28 cellular contexts compared by ENCODE assay signal in the genomic region with DNA sequence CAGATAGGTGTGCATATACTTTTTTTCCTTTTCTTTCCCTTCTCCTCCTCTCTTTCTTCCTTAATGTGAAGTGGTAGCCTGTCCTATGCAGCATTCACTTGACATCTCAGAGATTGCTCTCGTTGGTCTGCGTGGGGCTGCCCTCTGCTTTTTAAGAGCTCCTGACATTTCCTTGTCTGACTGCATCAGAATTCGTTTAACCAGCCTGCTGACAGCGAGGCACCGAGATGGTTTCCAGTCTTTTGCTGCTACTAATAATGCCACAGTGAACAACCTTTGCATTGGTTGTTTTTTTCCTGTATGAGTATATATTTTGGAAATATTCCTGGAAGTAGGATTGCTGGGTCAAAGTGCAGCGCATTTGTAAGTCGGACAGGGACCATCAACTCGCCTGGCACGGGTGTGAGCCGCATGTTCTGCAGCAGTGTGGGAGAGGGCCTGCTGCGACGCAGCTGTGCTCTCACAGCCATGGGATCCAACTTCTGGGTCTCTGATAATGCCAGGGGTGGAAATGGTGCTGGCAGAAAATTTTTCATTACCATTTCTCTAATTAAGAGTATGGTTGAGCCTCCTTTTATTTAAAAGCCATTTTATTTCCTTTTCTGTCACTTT.
DNase-seq lines count a peak whose midpoint lies in the region; ATAC-seq, FAIRE-seq and TF ChIP-seq lines count a peak whose summit lies in the region.
"Had no signal": no experiment of that assay in that cellular context is flagged by ENCODE, and none has a peak within 500 bp of the region (broad histone marks: within the 10 kb centered on the region; RNA-seq: fewer than 3 reads in every experiment).

No MANE protein-coding gene starts in this region.

- H3K9ac ChIP-seq in OCI-LY1 (ENCODE audit: low read length), result no peak overlapping the region
- H3K9ac ChIP-seq: BLaER1 treated with 17β-estradiol and CSF1 and Interleukin-3, amounts not matched to agents 10 nM and 100 nM; GM23248 had no signal

- intact Hi-C loops in left ventricle myocardium inferior (cut with micrococcal nuclease) (no loop called here), pancreas (cut with DNase I) (no loop called here)

- H3K36me3 ChIP-seq in cardiac muscle cell, result no peaks in the 10 kb centered on the region
- H3K36me3 ChIP-seq in left ventricle myocardium inferior, result peaks cover 32% of the 10 kb centered on the region
- H3K36me3 ChIP-seq in OCI-LY1 (ENCODE audit: insufficient read depth, low read length), result peaks cover 81% of the 10 kb centered on the region
- no peaks in the 10 kb centered on the region for H3K36me3 ChIP-seq in pancreas
- H3K36me3 ChIP-seq: BE2C had no signal

- H2AFZ ChIP-seq in OCI-LY1 (ENCODE audit: low read length), result no peak overlapping the region
- H2AFZ ChIP-seq: GM23248 had no signal

- H3K36me3 Mint-ChIP-seq in chondrocyte (ENCODE audit: low read depth), result peaks cover 9% of the 10 kb centered on the region

- DNase-seq in cardiac muscle cell (ENCODE audit: low read depth in 1 of 2, low spot score in 1 of 2), result peak in 1 of 2 donors; percentile 23
- no peak for DNase-seq in left ventricle myocardium inferior
- DNase-seq in chondrocyte (ENCODE audit: low spot score), result peak; percentile 34
- DNase-seq in pancreas, result peak; percentile 20 to 75 (median 63)
- no peak for DNase-seq in NCI-H345 treated with DMSO at 0.1 percent for 48 hours (lab: John Stamatoyannopoulos, UW; ENCODE audit: unreplicated experiment)
- DNase-seq in SKM-1 treated with dmso at 0.1 percent for 144 hours (lab: John Stamatoyannopoulos, UW; ENCODE audit: unreplicated experiment), result no peak
- no peak for DNase-seq in SK-N-DZ (ENCODE audit: low spot score)
- DNase-seq: 8988T; ACHN; AML-193; BE2C; CD4-positive, alpha-beta T cell; CD8-positive, alpha-beta memory T cell; DMS 273 treated with DMSO at 0.1 percent for 48 hours; DMS79; EL; GDM1; GM23248; H7; HCEC 1CT had no signal

- H3K27me3 Mint-ChIP-seq in chondrocyte (ENCODE audit: low read depth), result no peaks in the 10 kb centered on the region
- H3K27me3 Mint-ChIP-seq: CD4-positive, alpha-beta T cell; CD8-positive, alpha-beta memory T cell had no signal

- no peak overlapping the region for H3K4me2 ChIP-seq in OCI-LY1 (ENCODE audit: low read length)
- H3K4me2 ChIP-seq: A549; BLaER1 treated with 17β-estradiol and CSF1 and Interleukin-3, amounts not matched to agents 10 nM and 100 nM had no signal

- no peaks in the 10 kb centered on the region for H3K4me1 Mint-ChIP-seq in chondrocyte (ENCODE audit: low read depth)

- H3K9me3 Mint-ChIP-seq in chondrocyte (ENCODE audit: low read depth), result peaks cover 6% of the 10 kb centered on the region
- H3K9me3 Mint-ChIP-seq: CD4-positive, alpha-beta T cell; CD8-positive, alpha-beta memory T cell had no signal

- ATAC-seq in pancreas, result peak; percentile 61 to 87 (median 80)
- ATAC-seq: A549, GM12878 had no signal

- no peaks in the 10 kb centered on the region for H3K9me2 ChIP-seq in OCI-LY1 (ENCODE audit: low read depth, low read length)

- no peaks in the 10 kb centered on the region for H4K20me1 ChIP-seq in OCI-LY1 (ENCODE audit: insufficient read depth, low read length)

- WGBS in pancreas, 2 donors, result 44% methylated on average over 12 of the region's 12 CpGs

- no peaks in the 10 kb centered on the region for H3K27me3 ChIP-seq in cardiac muscle cell
- no peaks in the 10 kb centered on the region for H3K27me3 ChIP-seq in left ventricle myocardium inferior (ENCODE audit: low read depth)
- no peaks in the 10 kb centered on the region for H3K27me3 ChIP-seq in OCI-LY1 (ENCODE audit: insufficient read depth, low read length)
- H3K27me3 ChIP-seq in pancreas, result no peaks in the 10 kb centered on the region
- H3K27me3 ChIP-seq: BE2C; BLaER1 treated with 17β-estradiol and CSF1 and Interleukin-3, amounts not matched to agents 10 nM and 100 nM had no signal

- H3K27ac Mint-ChIP-seq in chondrocyte (ENCODE audit: unreplicated experiment), result no peak overlapping the region
- H3K27ac Mint-ChIP-seq: CD4-positive, alpha-beta T cell had no signal

- no peak overlapping the region for H3K4me3 Mint-ChIP-seq in chondrocyte (ENCODE audit: unreplicated experiment)
- H3K4me3 Mint-ChIP-seq: CD14-positive monocyte; CD4-positive, alpha-beta T cell; CD8-positive, alpha-beta memory T cell had no signal

- no peak for FAIRE-seq in pancreas (lab: Jason Lieb, UNC)
- FAIRE-seq: A549, D721Med, GM12878, GM19239, H1 had no signal

- H3K4me3 ChIP-seq in cardiac muscle cell, result no peak overlapping the region
- no peak overlapping the region for H3K4me3 ChIP-seq in left ventricle myocardium inferior
- H3K4me3 ChIP-seq in OCI-LY1 (ENCODE audit: low read depth, low read length, poor library complexity, severe bottlenecking), result no peak overlapping the region
- H3K4me3 ChIP-seq in pancreas, result no peak overlapping the region
- H3K4me3 ChIP-seq: A549; BLaER1 treated with 17β-estradiol and CSF1 and Interleukin-3, amounts not matched to agents 10 nM and 100 nM; GM12878; GM23248 had no signal

- no peaks in the 10 kb centered on the region for H3K9me3 ChIP-seq in cardiac muscle cell (ENCODE audit: low read depth)
- H3K9me3 ChIP-seq in left ventricle myocardium inferior (replicated peaks), result peaks cover 7% of the 10 kb centered on the region
- peaks cover 5% of the 10 kb centered on the region for H3K9me3 ChIP-seq in OCI-LY1 (ENCODE audit: low read length)
- H3K9me3 ChIP-seq in pancreas, result no peaks in the 10 kb centered on the region
- H3K9me3 ChIP-seq: A549, BE2C had no signal

- peak overlapping the region; percentile 55 for H3K27ac ChIP-seq in cardiac muscle cell
- H3K27ac ChIP-seq in left ventricle myocardium inferior (replicated peaks), result no peak overlapping the region
- H3K27ac ChIP-seq in OCI-LY1 (ENCODE audit: low read depth, low read length, poor library complexity, severe bottlenecking), result peak overlapping the region; percentile 80
- no peak overlapping the region for H3K27ac ChIP-seq in pancreas
- H3K27ac ChIP-seq: A549; BLaER1 treated with 17β-estradiol and CSF1 and Interleukin-3, amounts not matched to agents 10 nM and 100 nM; GM23248 had no signal

- H3F3A ChIP-seq in OCI-LY1 (ENCODE audit: insufficient read depth, low read length), result no peaks in the 10 kb centered on the region

- H3K4me1 ChIP-seq in cardiac muscle cell (ENCODE audit: low read depth), result peaks cover 6% of the 10 kb centered on the region
- H3K4me1 ChIP-seq in left ventricle myocardium inferior, result peaks cover 8% of the 10 kb centered on the region
- H3K4me1 ChIP-seq in OCI-LY1 (ENCODE audit: insufficient read depth, low read length, severe bottlenecking), result peaks cover 33% of the 10 kb centered on the region
- H3K4me1 ChIP-seq in pancreas, result peaks cover 9% of the 10 kb centered on the region in 3 donors
- H3K4me1 ChIP-seq: A549, BE2C had no signal

- no peak for TF ChIP-seq CTCF in cardiac muscle cell (IDR thresholded peaks at IDR 0.05; ENCODE audit: low read depth, low read length)
- no peak for TF ChIP-seq CTCF in left ventricle myocardium inferior (IDR thresholded peaks at IDR 0.05; ENCODE audit: borderline replicate concordance)
- TF ChIP-seq CTCF in OCI-LY1 (IDR thresholded peaks at IDR 0.05; ENCODE audit: low read length), result no peak
- no peak for TF ChIP-seq CTCF in chondrocyte (IDR thresholded peaks at IDR 0.05)
- no peak for TF ChIP-seq CTCF in pancreas (IDR thresholded peaks at IDR 0.05)

- H3K79me2 ChIP-seq in OCI-LY1 (ENCODE audit: insufficient read depth, low read length), result 0 out of 2 replicates have a peak, but pooled peaks cover 2% of the 10 kb centered on the region

Comparison
In these comparisons a context has a peak if more than half of its experiments do, and no peak if none do; other contexts are left out.
1. H3K27ac ChIP-seq: peak in cardiac muscle cell (single experiment) and OCI-LY1 (single experiment); none in left ventricle myocardium inferior (single experiment) and pancreas (0 of 4).
2. DNase-seq: peak in chondrocyte (single experiment) and pancreas (6 of 6); none in left ventricle myocardium inferior (single experiment), NCI-H345 treated with DMSO at 0.1 percent for 48 hours (single experiment), SKM-1 treated with dmso at 0.1 percent for 144 hours (single experiment) and SK-N-DZ (single experiment).